ENCODE assay signal across 1 cellular context in genomic region chr10:133528845-133529575, GRCh38.
A peak's percentile ranks its signal among the peaks of the same experiment; 100 is the strongest.
TF ChIP-seq lines count a peak whose summit lies in the region.

No MANE protein-coding gene starts in this region.

TF ChIP-seq in K562, 482 proteins besides CTCF, POLR2A, EP300 and RAD21:
- TF ChIP-seq NR2C1 (IDR thresholded peaks at IDR 0.05) (no peak), NR2C1 (tag; IDR thresholded peaks at IDR 0.05) (peak; percentile 40; the same call in 1 of the 2 replicates), NR2C2 (CRISPR knock-in tag; IDR thresholded peaks at IDR 0.05) (no peak), NR2C2 (tag; IDR thresholded peaks at IDR 0.05) (peak; percentile 35; the same call in 1 of the 2 replicates), RFX1 (IDR thresholded peaks at IDR 0.05) (no peak), GABPA (tag; conservative IDR thresholded peaks at IDR 0.05; ENCODE audit: low read depth) (peak; percentile 65), SOX6 (IDR thresholded peaks at IDR 0.05) (no peak), CBX8 (IDR thresholded peaks at IDR 0.05; ENCODE audit: borderline replicate concordance, extremely low read depth, low read depth, low read length, poor library complexity, severe bottlenecking) (no peak), UBTF (IDR thresholded peaks at IDR 0.05; ENCODE audit: borderline replicate concordance in 1 of 2, low read depth in 2 of 2, low read length in 2 of 2) (peak in 1 of 2 experiments; percentile 59; a peak in 1 of 4 replicates), NRF1 (conservative IDR thresholded peaks at IDR 0.05 in 1 of 2, IDR thresholded peaks at IDR 0.05 in 1 of 2) (peak; percentile 15 to 47; a peak in 1 of 4 replicates), NFE2 (IDR thresholded peaks at IDR 0.05; ENCODE audit: low read depth) (no peak), ADNP (tag; IDR thresholded peaks at IDR 0.05) (no peak), ZNF143 (CRISPR knock-in tag; IDR thresholded peaks at IDR 0.05) (no peak), ZNF766 (CRISPR knock-in tag; conservative IDR thresholded peaks at IDR 0.05) (0 out of 2 replicates have a peak, but pooled peaks have one; percentile 20)
- TF ChIP-seq, protein P1, sequence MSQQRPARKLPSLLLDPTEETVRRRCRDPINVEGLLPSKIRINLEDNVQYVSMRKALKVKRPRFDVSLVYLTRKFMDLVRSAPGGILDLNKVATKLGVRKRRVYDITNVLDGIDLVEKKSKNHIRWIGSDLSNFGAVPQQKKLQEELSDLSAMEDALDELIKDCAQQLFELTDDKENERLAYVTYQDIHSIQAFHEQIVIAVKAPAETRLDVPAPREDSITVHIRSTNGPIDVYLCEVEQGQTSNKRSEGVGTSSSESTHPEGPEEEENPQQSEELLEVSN (IDR thresholded peaks at IDR 0.05; ENCODE audit: borderline replicate concordance in 1 of 2, extremely low read depth in 1 of 2, insufficient read depth in 1 of 2, insufficient read length in 1 of 2, low read depth in 1 of 2, low read length in 1 of 2, poor library complexity in 1 of 2, severe bottlenecking in 1 of 2) = no peak
